In the genomic region with DNA sequence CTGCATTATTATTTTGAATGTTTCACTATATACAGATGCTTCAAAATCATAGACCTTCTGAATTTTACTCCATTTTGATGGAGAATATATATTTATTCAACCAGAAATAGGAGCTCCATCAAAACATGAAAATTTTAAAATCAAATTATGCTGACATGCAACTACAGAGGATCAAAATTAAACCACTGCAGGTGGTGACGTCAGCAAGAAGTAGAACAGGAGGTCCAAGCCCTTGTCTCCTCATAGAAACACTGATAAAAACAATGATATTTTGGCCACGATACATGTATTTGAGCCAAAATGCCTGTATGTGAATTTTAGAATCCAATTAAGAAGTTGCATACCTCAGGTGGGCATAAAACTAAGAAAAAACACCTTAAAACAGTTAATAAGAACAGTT, we compare ENCODE assay signal across 8 cellular contexts.
"Had no signal": no experiment of that assay in that cellular context is flagged by ENCODE, and none has a peak within 500 bp of the region (broad histone marks: within the 10 kb centered on the region; RNA-seq: fewer than 3 reads in every experiment).

No MANE protein-coding gene starts in this region.

- H2AFZ ChIP-seq: GM23248 had no signal

- H3K4me3 Mint-ChIP-seq: HFFc6 had no signal

- H3K4me3 ChIP-seq: GM23248, HAP-1, K562 had no signal

- H3K9me3 ChIP-seq: HAP-1 had no signal

- H3K36me3 ChIP-seq: HAP-1 had no signal

- DNase-seq: GM23248, H7, HFFc6, KG1 had no signal

- H3K4me1 ChIP-seq: HAP-1 had no signal

- FAIRE-seq: HTR-8/SVneo, K562 had no signal

- H3K9ac ChIP-seq: GM23248 had no signal

- ATAC-seq: HCT116, K562 had no signal

- H3K27ac ChIP-seq: GM23248 had no signal

- H3K27ac Mint-ChIP-seq: HFFc6 had no signal
